In genomic region chr12:132687211-132688164, GRCh38 we compare ENCODE assay signal across 8 cellular contexts. TPM values are rescaled to one million over a fixed set of nuclear protein-coding genes. Genes with fewer than 3 reads are reported as not detected.
DNase-seq lines count a peak whose midpoint lies in the region; ATAC-seq and TF ChIP-seq lines count a peak whose summit lies in the region.

Gene POLE, minus strand, starts transcription at chr12:132687342. Its CDS starts 27 bp downstream, at chr12:132687315.
Gene PXMP2, plus strand, starts transcription at chr12:132687587. Its CDS starts 84 bp downstream, at chr12:132687671.

- H3K27me3 Mint-ChIP-seq in chondrocyte (ENCODE audit: low read depth) = no peaks in the 10 kb centered on the region

- peak within 1 kb of the TSS; percentile 92 for H3K4me2 ChIP-seq in BLaER1

- peaks cover 36% of the 10 kb centered on the region for H3K4me1 Mint-ChIP-seq in chondrocyte (ENCODE audit: low read depth)

- ATAC-seq in GM19324 (IDR thresholded peaks at IDR 0.05; ENCODE audit: low FRiP score, unreplicated experiment) (peak; percentile 97), HG03457 (IDR thresholded peaks at IDR 0.05; ENCODE audit: unreplicated experiment) (peak; percentile 95)

- H3K4me1 ChIP-seq in BLaER1 = peaks cover 42% of the 10 kb centered on the region

- peak within 1 kb of the TSS; percentile 97 for H3K27ac ChIP-seq in BLaER1

- H3K4me3 ChIP-seq in BLaER1 = peak within 1 kb of the TSS; percentile 99

- DNase-seq in NCI-H524 (lab: John Stamatoyannopoulos, UW) = peak; percentile 87 to 95
- DNase-seq in activated CD4-positive, alpha-beta T cell treated with anti-CD3 and anti-CD28 coated beads for 24 hours (ENCODE audit: low read depth in 2 of 2) = peak; percentile 92 to 93
- DNase-seq in chondrocyte (ENCODE audit: low spot score) = no peak
- DNase-seq in kidney glomerular epithelial cell (lab: John Stamatoyannopoulos, UW) = peak; percentile 86
- DNase-seq in stimulated activated CD4-positive, alpha-beta T cell treated with anti-CD3 and anti-CD28 coated beads, Interleukin-1b, Interleukin-23, amount 100 ng/mL, for 1 hour (ENCODE audit: low read depth in 2 of 2) = peak; percentile 89 to 96

- H4K20me1 ChIP-seq in BLaER1 = peaks cover 36% of the 10 kb centered on the region

- TF ChIP-seq CTCF in chondrocyte (IDR thresholded peaks at IDR 0.05) = peak; percentile 4

- no peaks in the 10 kb centered on the region for H3K36me3 Mint-ChIP-seq in chondrocyte (ENCODE audit: low read depth)

- peaks cover 4% of the 10 kb centered on the region; the same call in 1 of the 2 replicates for H3K9me3 ChIP-seq in BLaER1

- H3K36me3 ChIP-seq in BLaER1 = peaks cover 39% of the 10 kb centered on the region

- H3K4me3 Mint-ChIP-seq in chondrocyte (ENCODE audit: unreplicated experiment) = peak within 1 kb of the TSS; percentile 69

- no peaks in the 10 kb centered on the region for H3K9me3 Mint-ChIP-seq in chondrocyte (ENCODE audit: low read depth)

- H3K9ac ChIP-seq in BLaER1 = peak within 1 kb of the TSS; percentile 99

- H3K27ac Mint-ChIP-seq in chondrocyte (ENCODE audit: unreplicated experiment) = peak within 1 kb of the TSS; percentile 54

- H3K27me3 ChIP-seq in BLaER1 = no peaks in the 10 kb centered on the region

RNA-seq across cellular contexts. Expression of gene POLE, which starts in this region (rescaled TPM):
- 44.7 to 65.7 TPM (median 48.0 TPM) in 3 replicates for total RNA-seq in chondrocyte

RNA-seq across cellular contexts. Expression of gene PXMP2, which starts in this region (rescaled TPM):
- total RNA-seq in chondrocyte = 18.5 to 19.5 TPM (median 19.0 TPM) in 3 replicates
